1 cellular context compared by ENCODE assay signal in genomic region chr2:157839822-157840221, GRCh38.
TF ChIP-seq lines count a peak whose summit lies in the region.

No MANE protein-coding gene starts in this region.

TF ChIP-seq in A549, 52 proteins besides CTCF, POLR2A, EP300 and RAD21 (continued from another document):
- no peak for TF ChIP-seq HES2 (IDR thresholded peaks at IDR 0.05)
- no peak for TF ChIP-seq CEBPB (IDR thresholded peaks at IDR 0.05)
- no peak for TF ChIP-seq FOSB (CRISPR knock-in tag; IDR thresholded peaks at IDR 0.05)
- TF ChIP-seq CHD4 (IDR thresholded peaks at IDR 0.05; ENCODE audit: borderline replicate concordance) = no peak
- TF ChIP-seq REST (IDR thresholded peaks at IDR 0.05) = no peak
- no peak for TF ChIP-seq BHLHE40 (IDR thresholded peaks at IDR 0.05; ENCODE audit: low read depth, low read length)
- no peak for TF ChIP-seq HOXA7 (CRISPR knock-in tag; IDR thresholded peaks at IDR 0.05)
